In the genomic region with DNA sequence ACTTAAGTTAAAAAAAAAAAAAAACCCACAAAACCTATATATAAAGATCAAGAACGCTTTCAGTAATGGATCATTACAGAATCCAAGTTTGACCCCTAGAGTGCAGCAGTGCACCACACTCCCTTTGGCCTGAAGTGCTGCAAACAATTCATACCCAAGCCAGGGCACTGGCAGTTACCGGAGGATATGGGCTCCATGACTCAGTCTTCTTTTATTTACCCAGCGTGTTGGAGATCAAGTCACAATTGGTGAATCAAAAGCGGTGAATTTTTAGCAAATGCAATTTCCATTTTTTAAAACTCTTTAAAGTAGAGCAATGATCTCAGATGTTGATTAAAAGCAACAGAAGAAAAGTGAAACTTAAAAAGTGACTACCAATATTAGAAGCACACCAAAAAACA, we compare ENCODE assay signal across 8 cellular contexts.
DNase-seq lines count a peak whose midpoint lies in the region; ATAC-seq and TF ChIP-seq lines count a peak whose summit lies in the region.

No MANE protein-coding gene starts in this region.

- no peak for ATAC-seq in HG02588 (IDR thresholded peaks at IDR 0.05; ENCODE audit: unreplicated experiment)

- DNase-seq in D341Med (ENCODE audit: low spot score) = peak; percentile 82
- peak; percentile 73 for DNase-seq in HFF-Myc (ENCODE audit: extremely low read depth, low read depth)
- DNase-seq in NCI-H226 = peak; percentile 77
- DNase-seq in activated CD4-positive, CD25-positive, alpha-beta regulatory T cell (lab: John Stamatoyannopoulos, UW) = peak; percentile 16 to 59 (median 52)
- DNase-seq in cardiac fibroblast (ENCODE audit: low read depth in 2 of 2) = peak; percentile 90 to 94
- DNase-seq in islet precursor cell = peak; percentile 85
- peak; percentile 67 to 68 for DNase-seq in stimulated activated CD4-positive, alpha-beta T cell treated with anti-CD3 and anti-CD28 coated beads, Interleukin-15, amount 100 ng/mL, for 48 hours (ENCODE audit: low read depth in 2 of 2)

- no peak overlapping the region for H3K4me3 ChIP-seq in HFF-Myc (replicated peaks; ENCODE audit: low read depth, low read length)
- no peak overlapping the region for H3K4me3 ChIP-seq in cardiac fibroblast (replicated peaks in 1 of 2; ENCODE audit: low read depth in 2 of 2, low read length in 2 of 2)

- TF ChIP-seq CTCF in HFF-Myc (IDR thresholded peaks at IDR 0.05; ENCODE audit: low read depth, low read length, missing control alignments) (peak; percentile 77), cardiac fibroblast (IDR thresholded peaks at IDR 0.05; ENCODE audit: low read depth, low read length) (peak; percentile 74)
